In the genomic region with DNA sequence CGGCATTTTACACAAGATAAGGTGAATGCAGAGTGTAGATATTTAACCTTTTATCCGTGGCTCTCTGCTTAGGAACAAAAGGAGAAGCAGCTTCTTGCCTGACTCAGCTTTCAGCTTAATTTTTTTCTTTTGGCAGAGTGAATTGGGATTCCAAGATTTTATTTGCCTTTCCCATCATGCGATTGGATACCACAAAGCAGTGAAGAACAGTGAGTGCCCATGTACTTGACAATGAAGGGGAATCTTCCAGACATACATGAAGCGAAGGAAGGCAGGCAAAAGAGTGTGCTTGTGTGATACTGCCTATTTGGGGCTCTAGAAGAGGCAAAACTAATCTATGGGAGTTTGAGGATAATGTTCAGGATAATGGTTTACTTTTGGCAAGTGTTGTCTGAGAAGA, we compare ENCODE assay signal across 3 cellular contexts.
TF ChIP-seq lines count a peak whose summit lies in the region.

No MANE protein-coding gene starts in this region.

TF ChIP-seq in A549, 52 proteins besides CTCF, POLR2A, EP300 and RAD21:
- TF ChIP-seq SREBF2 (IDR thresholded peaks at IDR 0.05) (no peak), CEBPB (IDR thresholded peaks at IDR 0.05) (no peak), MAFK (IDR thresholded peaks at IDR 0.05; ENCODE audit: partially characterized antibody) (no peak), PHF8 (IDR thresholded peaks at IDR 0.05; ENCODE audit: borderline replicate concordance, low read depth) (no peak), EHF (CRISPR knock-in tag; IDR thresholded peaks at IDR 0.05) (no peak), HOXB13 (CRISPR knock-in tag; IDR thresholded peaks at IDR 0.05; ENCODE audit: low read depth) (no peak), TP53 (CRISPR knock-in tag; IDR thresholded peaks at IDR 0.05) (no peak), POLR2AphosphoS2 (conservative IDR thresholded peaks at IDR 0.05; ENCODE audit: low read length) (no peak), ZNF302 (CRISPR knock-in tag; IDR thresholded peaks at IDR 0.05) (no peak), RARB (CRISPR knock-in tag; IDR thresholded peaks at IDR 0.05) (no peak), ZSCAN20 (CRISPR knock-in tag; IDR thresholded peaks at IDR 0.05) (no peak)
- TF ChIP-seq, protein P1, sequence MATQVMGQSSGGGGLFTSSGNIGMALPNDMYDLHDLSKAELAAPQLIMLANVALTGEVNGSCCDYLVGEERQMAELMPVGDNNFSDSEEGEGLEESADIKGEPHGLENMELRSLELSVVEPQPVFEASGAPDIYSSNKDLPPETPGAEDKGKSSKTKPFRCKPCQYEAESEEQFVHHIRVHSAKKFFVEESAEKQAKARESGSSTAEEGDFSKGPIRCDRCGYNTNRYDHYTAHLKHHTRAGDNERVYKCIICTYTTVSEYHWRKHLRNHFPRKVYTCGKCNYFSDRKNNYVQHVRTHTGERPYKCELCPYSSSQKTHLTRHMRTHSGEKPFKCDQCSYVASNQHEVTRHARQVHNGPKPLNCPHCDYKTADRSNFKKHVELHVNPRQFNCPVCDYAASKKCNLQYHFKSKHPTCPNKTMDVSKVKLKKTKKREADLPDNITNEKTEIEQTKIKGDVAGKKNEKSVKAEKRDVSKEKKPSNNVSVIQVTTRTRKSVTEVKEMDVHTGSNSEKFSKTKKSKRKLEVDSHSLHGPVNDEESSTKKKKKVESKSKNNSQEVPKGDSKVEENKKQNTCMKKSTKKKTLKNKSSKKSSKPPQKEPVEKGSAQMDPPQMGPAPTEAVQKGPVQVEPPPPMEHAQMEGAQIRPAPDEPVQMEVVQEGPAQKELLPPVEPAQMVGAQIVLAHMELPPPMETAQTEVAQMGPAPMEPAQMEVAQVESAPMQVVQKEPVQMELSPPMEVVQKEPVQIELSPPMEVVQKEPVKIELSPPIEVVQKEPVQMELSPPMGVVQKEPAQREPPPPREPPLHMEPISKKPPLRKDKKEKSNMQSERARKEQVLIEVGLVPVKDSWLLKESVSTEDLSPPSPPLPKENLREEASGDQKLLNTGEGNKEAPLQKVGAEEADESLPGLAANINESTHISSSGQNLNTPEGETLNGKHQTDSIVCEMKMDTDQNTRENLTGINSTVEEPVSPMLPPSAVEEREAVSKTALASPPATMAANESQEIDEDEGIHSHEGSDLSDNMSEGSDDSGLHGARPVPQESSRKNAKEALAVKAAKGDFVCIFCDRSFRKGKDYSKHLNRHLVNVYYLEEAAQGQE (IDR thresholded peaks at IDR 0.05): no peak
- TF ChIP-seq, protein P2, sequence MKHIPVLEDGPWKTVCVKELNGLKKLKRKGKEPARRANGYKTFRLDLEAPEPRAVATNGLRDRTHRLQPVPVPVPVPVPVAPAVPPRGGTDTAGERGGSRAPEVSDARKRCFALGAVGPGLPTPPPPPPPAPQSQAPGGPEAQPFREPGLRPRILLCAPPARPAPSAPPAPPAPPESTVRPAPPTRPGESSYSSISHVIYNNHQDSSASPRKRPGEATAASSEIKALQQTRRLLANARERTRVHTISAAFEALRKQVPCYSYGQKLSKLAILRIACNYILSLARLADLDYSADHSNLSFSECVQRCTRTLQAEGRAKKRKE (CRISPR knock-in tag; IDR thresholded peaks at IDR 0.05; ENCODE audit: low read depth): no peak
- TF ChIP-seq, protein P3, sequence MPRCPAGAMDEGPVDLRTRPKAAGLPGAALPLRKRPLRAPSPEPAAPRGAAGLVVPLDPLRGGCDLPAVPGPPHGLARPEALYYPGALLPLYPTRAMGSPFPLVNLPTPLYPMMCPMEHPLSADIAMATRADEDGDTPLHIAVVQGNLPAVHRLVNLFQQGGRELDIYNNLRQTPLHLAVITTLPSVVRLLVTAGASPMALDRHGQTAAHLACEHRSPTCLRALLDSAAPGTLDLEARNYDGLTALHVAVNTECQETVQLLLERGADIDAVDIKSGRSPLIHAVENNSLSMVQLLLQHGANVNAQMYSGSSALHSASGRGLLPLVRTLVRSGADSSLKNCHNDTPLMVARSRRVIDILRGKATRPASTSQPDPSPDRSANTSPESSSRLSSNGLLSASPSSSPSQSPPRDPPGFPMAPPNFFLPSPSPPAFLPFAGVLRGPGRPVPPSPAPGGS (IDR thresholded peaks at IDR 0.05): no peak

TF ChIP-seq in H1, 55 proteins besides CTCF, POLR2A, EP300 and RAD21:
- no peak for TF ChIP-seq BACH1 (IDR thresholded peaks at IDR 0.05; ENCODE audit: low read length)
- TF ChIP-seq NRF1 (IDR thresholded peaks at IDR 0.05; ENCODE audit: low read depth, low read length): no peak
- TF ChIP-seq EZH2 (IDR thresholded peaks at IDR 0.05; ENCODE audit: low read depth, low read length, severe bottlenecking): no peak
- TF ChIP-seq SIRT6 (IDR thresholded peaks at IDR 0.05; ENCODE audit: low read length): no peak

TF ChIP-seq in GM12891, 5 proteins besides CTCF, POLR2A, EP300 and RAD21:
- TF ChIP-seq POU2F2 (IDR thresholded peaks at IDR 0.05; ENCODE audit: low read depth, low read length) (no peak), TAF1 (IDR thresholded peaks at IDR 0.05; ENCODE audit: low read depth, low read length) (no peak)
TF ChIP-seq in GM12891: peak in this region for 0.
